7 cellular contexts compared by ENCODE assay signal in the genomic region with DNA sequence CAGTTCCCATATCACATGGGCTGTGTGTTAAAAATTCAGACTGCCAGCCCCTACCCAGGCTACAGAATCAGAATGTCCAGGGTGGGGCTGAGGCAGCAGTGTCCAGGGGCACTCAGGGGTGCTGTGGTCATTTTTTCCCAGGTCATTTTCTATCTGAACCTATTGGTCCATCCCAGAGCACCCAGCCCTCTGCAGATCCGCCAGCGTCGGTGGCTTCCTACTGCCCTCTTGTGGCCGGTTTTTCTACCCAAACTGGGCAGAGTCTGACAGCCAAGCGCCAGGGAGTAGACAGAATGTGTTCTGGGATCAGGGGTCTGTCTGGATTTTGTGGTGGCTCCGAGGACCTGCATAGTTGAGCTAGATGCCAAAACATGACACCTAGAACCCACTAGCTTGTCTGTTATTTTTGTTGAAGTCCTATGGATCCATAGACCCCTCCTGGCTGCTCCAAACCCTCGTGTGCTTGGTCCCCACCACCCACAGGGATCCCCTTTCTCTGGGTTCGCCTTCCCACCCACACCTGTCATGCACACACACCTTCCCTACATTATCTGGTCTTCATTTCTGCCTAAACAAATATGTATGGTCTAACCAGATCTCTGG. TPM values are rescaled to one million over a fixed set of nuclear protein-coding genes. Genes with fewer than 3 reads are reported as not detected.
DNase-seq lines count a peak whose midpoint lies in the region; ATAC-seq, FAIRE-seq and TF ChIP-seq lines count a peak whose summit lies in the region.

No MANE protein-coding gene starts in this region.

- no peak overlapping the region for H3K27ac ChIP-seq in Panc1 (ENCODE audit: low read length)
- H3K27ac ChIP-seq in neutrophil = no peak overlapping the region
- no peak overlapping the region for H3K27ac ChIP-seq in substantia nigra (ENCODE audit: low read depth, low read length, poor library complexity, severe bottlenecking)

- H3K36me3 Mint-ChIP-seq in activated T-cell treated with anti-CD3 and anti-CD28 coated beads, Interleukin-2, amount 50 U/mL, for 72 hours (ENCODE audit: insufficient read depth in 2 of 2) = no peaks in the 10 kb centered on the region

- H3K4me3 Mint-ChIP-seq in activated T-cell treated with anti-CD3 and anti-CD28 coated beads, Interleukin-2, amount 50 U/mL, for 72 hours = no peak overlapping the region

- in situ Hi-C loops in Panc1 (cut with HindIII; ENCODE audit: low pct_unique_long_range_greater_than_20kb, low sequenced_read_pairs) = no loop called here

- H3K27me3 Mint-ChIP-seq in activated T-cell treated with anti-CD3 and anti-CD28 coated beads, Interleukin-2, amount 50 U/mL, for 72 hours (ENCODE audit: low read depth) = peaks cover 14% of the 10 kb centered on the region

- DNase-seq in GM12864 (ENCODE audit: low read depth) (no peak), HTR-8/SVneo (ENCODE audit: insufficient read length, low spot score) (peak; percentile 81), Panc1 (ENCODE audit: low read depth, low spot score) (peak; percentile 38), fibroblast of pulmonary artery (ENCODE audit: low read depth) (peak; percentile 77), substantia nigra (lab: John Stamatoyannopoulos, UW) (peak in 38 of 49 donors; percentile 2 to 62 (median 30))
- DNase-seq in activated T-cell treated with anti-CD3 and anti-CD28 coated beads, Interleukin-2, amount 50 U/mL, for 72 hours = peak; percentile 67 to 75

- peak; percentile 99 for ATAC-seq in Panc1
- peak; percentile 51 to 69 for ATAC-seq in activated T-cell treated with anti-CD3 and anti-CD28 coated beads, Interleukin-2, amount 50 U/mL, for 72 hours (replicated peaks in 1 of 2)

- H3K27ac Mint-ChIP-seq in activated T-cell treated with anti-CD3 and anti-CD28 coated beads, Interleukin-2, amount 50 U/mL, for 72 hours = no peak overlapping the region

- H3K36me3 ChIP-seq in Panc1 (ENCODE audit: control insufficient read depth, insufficient read depth, low read length) (no peaks in the 10 kb centered on the region), neutrophil (no peaks in the 10 kb centered on the region)

- H3K9me3 ChIP-seq in Panc1 (ENCODE audit: control insufficient read depth, insufficient read depth, low read depth, low read length) = no peaks in the 10 kb centered on the region
- H3K9me3 ChIP-seq in neutrophil = no peaks in the 10 kb centered on the region

- H3K4me3 ChIP-seq in GM12864 (ENCODE audit: low read depth, low read length) = no peak overlapping the region
- H3K4me3 ChIP-seq in Panc1 (ENCODE audit: low read depth in 2 of 2, low read length in 2 of 2) = no peak overlapping the region
- H3K4me3 ChIP-seq in fibroblast of pulmonary artery (replicated peaks; ENCODE audit: low read depth, low read length) = no peak overlapping the region
- H3K4me3 ChIP-seq in neutrophil (ENCODE audit: low read depth in 1 of 2, low read length in 1 of 2) = no peak overlapping the region

- intact Hi-C loops in Panc1 (cut with micrococcal nuclease; ENCODE audit: unreplicated experiment) = no loop called here

- BruUV-seq in Panc1 (replicated peaks; lab: Mats Ljungman, UMichigan) = no TSS peak

- H3K27me3 ChIP-seq in Panc1 (ENCODE audit: control insufficient read depth, insufficient read depth, low read length) (peaks cover 8% of the 10 kb centered on the region), neutrophil (no peaks in the 10 kb centered on the region)

- POLR2A ChIA-PET in Panc1 (lab: Charles Lee) = no interaction called here

- peaks cover 45% of the 10 kb centered on the region for H3K4me1 Mint-ChIP-seq in activated T-cell treated with anti-CD3 and anti-CD28 coated beads, Interleukin-2, amount 50 U/mL, for 72 hours (ENCODE audit: low read depth)

- TF ChIP-seq CTCF in GM12864 (IDR thresholded peaks at IDR 0.05; ENCODE audit: low read depth, low read length, missing control alignments) = peak; percentile 83
- TF ChIP-seq CTCF in Panc1 (IDR thresholded peaks at IDR 0.05) = peak; percentile 92
- peak; percentile 88 for TF ChIP-seq CTCF in fibroblast of pulmonary artery (IDR thresholded peaks at IDR 0.05; ENCODE audit: low read length, missing control alignments)
- TF ChIP-seq CTCF in neutrophil (IDR thresholded peaks at IDR 0.05) = peak; percentile 59

- FAIRE-seq in HTR-8/SVneo (lab: Jason Lieb, UNC) = peak; percentile 62

- no peaks in the 10 kb centered on the region for H3K9me3 Mint-ChIP-seq in activated T-cell treated with anti-CD3 and anti-CD28 coated beads, Interleukin-2, amount 50 U/mL, for 72 hours

- H3K4me1 ChIP-seq in Panc1 (ENCODE audit: control insufficient read depth, insufficient read depth, low read length) (no peaks in the 10 kb centered on the region), neutrophil (ENCODE audit: control insufficient read depth in 1 of 2, insufficient read depth in 1 of 2, low read depth in 1 of 2, low read length in 1 of 2) (peaks cover 26 to 41% of the 10 kb centered on the region in 2 experiments)

- CTCF ChIA-PET in Panc1 (lab: Charles Lee) = no interaction called here

RNA-seq across cellular contexts. Expression of gene RMDN2, which starts 34.1 kb away (rescaled TPM):
- 4.4 TPM for total RNA-seq in Panc1 (2021; ENCODE audit: unreplicated experiment)
- polyA plus RNA-seq in Panc1 (2012; ENCODE audit: insufficient read length) = 1.7 TPM
- total RNA-seq in activated T-cell treated with anti-CD3 and anti-CD28 coated beads, Interleukin-2, amount 50 U/mL, for 72 hours = 1 to 10 TPM; 1.4 to 2.6 TPM
